ENCODE assay signal across 17 cellular contexts in the genomic region with DNA sequence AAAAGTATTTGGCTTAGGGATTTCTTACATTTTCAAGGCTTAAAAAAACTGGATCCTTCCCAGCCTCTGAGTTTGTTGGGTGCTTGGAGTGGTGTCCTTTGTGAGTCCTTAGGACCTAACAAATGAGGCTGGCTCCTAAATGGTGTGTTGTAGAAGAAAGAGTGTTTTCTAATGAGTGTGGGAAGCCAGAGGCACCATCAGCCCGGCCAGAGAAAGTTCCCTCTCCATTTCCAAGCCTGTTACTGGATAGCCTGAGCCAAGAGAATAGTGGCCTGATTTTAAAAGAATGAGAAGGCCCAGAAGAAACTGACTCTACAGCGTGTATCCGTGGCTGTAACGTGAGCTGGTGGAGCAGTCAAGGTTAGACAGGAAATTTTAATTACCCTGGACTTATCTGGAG.
DNase-seq lines count a peak whose midpoint lies in the region; ATAC-seq and TF ChIP-seq lines count a peak whose summit lies in the region.
"Had no signal": no experiment of that assay in that cellular context is flagged by ENCODE, and none has a peak within 500 bp of the region (broad histone marks: within the 10 kb centered on the region; RNA-seq: fewer than 3 reads in every experiment).

No MANE protein-coding gene starts in this region.

- peak in 9 of 61 donors; percentile 10 to 61 (median 25) for DNase-seq in caudate nucleus (lab: John Stamatoyannopoulos, UW)
- DNase-seq in substantia nigra (lab: John Stamatoyannopoulos, UW) = peak in 7 of 49 donors; percentile 8 to 49 (median 21)
- no peak for DNase-seq in T-helper 1 cell
- DNase-seq: AML-193, COR-L47, KBM-7, NCI-H1417 treated with DMSO at 0.1 percent for 48 hours, NCI-H2029, NCI-H510A, NCI-H82, PC-3 had no signal

- H3K27me3 ChIP-seq in layer of hippocampus (ENCODE audit: control insufficient read depth, insufficient read depth, low read length) = no peaks in the 10 kb centered on the region
- H3K27me3 ChIP-seq: SJCRH30 had no signal

- no peaks in the 10 kb centered on the region for H3K9me3 ChIP-seq in HEK293 (ENCODE audit: control insufficient read depth, insufficient read depth, low read depth, low read length)
- H3K9me3 ChIP-seq: SJCRH30 had no signal

- H3K36me3 ChIP-seq in HEK293 (ENCODE audit: control insufficient read depth in 2 of 2, insufficient read depth in 1 of 2, low read length in 2 of 2) = no peaks in the 10 kb centered on the region
- H3K36me3 ChIP-seq: SJCRH30 had no signal

- 0 out of 2 replicates have a peak, but pooled peaks cover 6% of the 10 kb centered on the region for H3K4me1 ChIP-seq in HEK293 (ENCODE audit: control insufficient read depth, insufficient read depth, low read length)

- no peak overlapping the region for H3K4me3 ChIP-seq in HEK293 (ENCODE audit: low read depth, low read length)
- H3K4me3 ChIP-seq: SJCRH30 had no signal

- POLR2A ChIA-PET in HEK293 (lab: Yijun Ruan, JAX) = no interaction called here

- ATAC-seq in HG03457 (IDR thresholded peaks at IDR 0.05; ENCODE audit: unreplicated experiment) = no peak
- no peak for ATAC-seq in GM18870 (IDR thresholded peaks at IDR 0.05; ENCODE audit: unreplicated experiment)
- no peak for ATAC-seq in HG02884 (IDR thresholded peaks at IDR 0.05; ENCODE audit: unreplicated experiment)
- ATAC-seq: PC-3 had no signal

- CTCF ChIA-PET in HEK293 (lab: Yijun Ruan, JAX) = no interaction called here

- H3K27ac ChIP-seq in HEK293 (ENCODE audit: extremely low read depth, low read depth, low read length) = no peak overlapping the region
- peak overlapping the region; percentile 11 for H3K27ac ChIP-seq in caudate nucleus (ENCODE audit: low read depth, low read length)
- H3K27ac ChIP-seq in layer of hippocampus (ENCODE audit: low read depth, low read length) = peak overlapping the region; percentile 14
- peak overlapping the region; percentile 45 for H3K27ac ChIP-seq in substantia nigra (ENCODE audit: low read depth, low read length, poor library complexity, severe bottlenecking)
- H3K27ac ChIP-seq: SJCRH30 had no signal

- TF ChIP-seq CTCF in HEK293 (tag by site-specific recombination; IDR thresholded peaks at IDR 0.05) = no peak

TF ChIP-seq in HEK293, 187 proteins besides CTCF, POLR2A, EP300 and RAD21:
- TF ChIP-seq IKZF3 (tag by site-specific recombination; IDR thresholded peaks at IDR 0.05) (no peak), PRDM1 (tag by site-specific recombination; IDR thresholded peaks at IDR 0.05) (peak; percentile 38; the same call in 1 of the 2 replicates)
